ENCODE assay signal across 23 cellular contexts in the genomic region with DNA sequence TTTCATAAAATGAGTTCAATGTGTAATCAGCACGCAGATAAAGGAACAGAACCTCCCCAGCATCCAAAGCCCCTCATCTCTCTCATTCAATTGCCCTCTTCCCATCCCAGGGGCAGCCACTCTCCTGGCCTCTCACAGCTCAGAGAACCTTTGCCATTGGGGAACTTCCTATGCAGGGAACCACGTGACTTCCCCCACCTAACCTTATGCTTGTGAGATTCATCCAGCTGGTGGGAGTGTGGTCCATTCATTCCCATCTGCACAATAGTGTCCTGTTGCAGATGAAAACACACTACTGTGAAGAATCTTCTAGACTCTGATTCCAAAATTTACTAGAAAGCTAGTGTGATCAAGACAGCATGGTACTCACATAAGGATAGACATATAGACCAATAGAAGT.
"Had no signal": no experiment of that assay in that cellular context is flagged by ENCODE, and none has a peak within 500 bp of the region (broad histone marks: within the 10 kb centered on the region; RNA-seq: fewer than 3 reads in every experiment).

No MANE protein-coding gene starts in this region.

- H3K9me3 ChIP-seq: lower lobe of right lung had no signal

- H3K4me3 ChIP-seq: coronary artery, dorsolateral prefrontal cortex, esophagus muscularis mucosa, gastroesophageal sphincter, heart left ventricle, hepatocyte, left lung, lower lobe of right lung had no signal

- H2AFZ ChIP-seq: hepatocyte had no signal

- ATAC-seq: foreskin keratinocyte; gastroesophageal sphincter; heart left ventricle; left cardiac atrium; left lung; left ventricle myocardium superior; lower lobe of right lung; naive thymus-derived CD4-positive, alpha-beta T cell had no signal

- DNase-seq: dermis blood vessel endothelial cell; dorsolateral prefrontal cortex; effector CD4-positive, alpha-beta T cell; effector memory CD4-positive, alpha-beta T cell; foreskin keratinocyte; heart left ventricle; hypothalamus; immature natural killer cell; islet precursor cell; left cardiac atrium; left lung; left ventricle myocardium superior; lower lobe of right lung; mesendoderm; midbrain; naive thymus-derived CD4-positive, alpha-beta T cell had no signal

- FAIRE-seq: colon, endothelial cell of umbilical vein, frontal cortex had no signal

- H3K79me2 ChIP-seq: hepatocyte had no signal

- H3K4me2 ChIP-seq: hepatocyte had no signal

- H3K36me3 ChIP-seq: esophagus muscularis mucosa, gastroesophageal sphincter, heart left ventricle, left lung, lower lobe of right lung had no signal

- H3K27ac ChIP-seq: coronary artery, dorsolateral prefrontal cortex, esophagus muscularis mucosa, foreskin keratinocyte, gastroesophageal sphincter, heart left ventricle, hepatocyte, left lung, lower lobe of right lung had no signal

- H3K27me3 ChIP-seq: foreskin keratinocyte, hepatocyte had no signal

- H3K4me1 ChIP-seq: esophagus muscularis mucosa, gastroesophageal sphincter, heart left ventricle, left lung, lower lobe of right lung had no signal
